Comparison of ENCODE assay signal across 15 cellular contexts in the genomic region with DNA sequence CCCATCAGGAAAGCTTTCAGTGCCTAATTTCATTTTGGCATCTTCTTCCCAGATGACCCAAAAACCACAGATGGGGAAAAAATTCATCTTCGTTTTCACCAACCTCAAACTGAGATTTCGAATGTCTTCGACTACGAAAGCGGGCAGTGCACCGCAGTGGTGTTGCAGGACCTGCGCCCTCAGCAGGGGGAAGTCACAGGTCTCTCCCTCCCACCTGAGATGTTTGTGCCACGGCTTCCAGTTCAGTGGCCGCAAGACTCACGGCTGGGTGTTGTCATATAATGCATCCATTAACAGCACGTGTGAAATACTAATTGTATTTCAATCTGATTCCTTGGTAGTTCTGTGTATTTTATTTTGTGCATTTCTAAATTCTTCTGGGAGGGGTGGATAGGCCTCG.
DNase-seq lines count a peak whose midpoint lies in the region; ATAC-seq and TF ChIP-seq lines count a peak whose summit lies in the region.
"Had no signal": no experiment of that assay in that cellular context is flagged by ENCODE, and none has a peak within 500 bp of the region (broad histone marks: within the 10 kb centered on the region; RNA-seq: fewer than 3 reads in every experiment).

No MANE protein-coding gene starts in this region.

- H3K79me2 ChIP-seq in osteoblast (ENCODE audit: insufficient read depth, low read length): no peaks in the 10 kb centered on the region

- peaks cover 6% of the 10 kb centered on the region for H3K9me3 Mint-ChIP-seq in activated CD8-positive, alpha-beta memory T cell treated with anti-CD3 and anti-CD28 coated beads, Interleukin-2, amount 10 ng/mL, durations not matched to agents 7 days and 5 days (ENCODE audit: low read depth)

- H3K4me1 ChIP-seq in osteoblast (ENCODE audit: insufficient read depth, low read length): no peaks in the 10 kb centered on the region

- peak; percentile 12 for DNase-seq in activated CD8-positive, alpha-beta memory T cell treated with anti-CD3 and anti-CD28 coated beads, Interleukin-2, amount 10 ng/mL, durations not matched to agents 7 days and 5 days
- DNase-seq in activated CD8-positive, alpha-beta memory T cell treated with anti-CD3 and anti-CD28 coated beads, Interleukin-2, amount 50 U/mL, for 4 hours: no peak
- DNase-seq in ecto neural progenitor cell (ENCODE audit: low spot score) (peak; percentile 12), osteoblast (ENCODE audit: insufficient read length, low spot score, missing footprints) (peak; percentile 42), iPS-NIHi11 (ENCODE audit: low spot score) (no peak), DMS 273 treated with DMSO at 0.1 percent for 48 hours (lab: John Stamatoyannopoulos, UW) (no peak)
- DNase-seq: 8988T; CD4-positive, alpha-beta memory T cell; DMS79 treated with DMSO at 0.1 percent for 48 hours; GF-D8; GM23248; HCEC 1CT had no signal

- H3K4me3 ChIP-seq in osteoblast (ENCODE audit: insufficient read depth, low read length): no peak overlapping the region
- H3K4me3 ChIP-seq: BLaER1, GM23248 had no signal

- no peaks in the 10 kb centered on the region for H3K27me3 ChIP-seq in osteoblast (ENCODE audit: insufficient read depth, low read length)
- H3K27me3 ChIP-seq: BLaER1 had no signal

- H3K4me3 Mint-ChIP-seq in activated CD8-positive, alpha-beta memory T cell treated with anti-CD3 and anti-CD28 coated beads, Interleukin-2, amount 10 ng/mL, durations not matched to agents 7 days and 5 days: no peak overlapping the region
- H3K4me3 Mint-ChIP-seq: CD4-positive, alpha-beta memory T cell had no signal

- no peak overlapping the region for H2AFZ ChIP-seq in osteoblast (ENCODE audit: low read length)
- H2AFZ ChIP-seq: GM23248 had no signal

- H3K27me3 Mint-ChIP-seq in activated CD8-positive, alpha-beta memory T cell treated with anti-CD3 and anti-CD28 coated beads, Interleukin-2, amount 10 ng/mL, durations not matched to agents 7 days and 5 days: no peaks in the 10 kb centered on the region

- H3K4me2 ChIP-seq in osteoblast (ENCODE audit: insufficient read depth, low read length): no peak overlapping the region

- no peaks in the 10 kb centered on the region for H3K36me3 ChIP-seq in osteoblast (ENCODE audit: insufficient read depth, low read length)
- H3K36me3 ChIP-seq: BLaER1 had no signal

- H4K20me1 ChIP-seq in osteoblast (ENCODE audit: insufficient read depth, low read length): no peaks in the 10 kb centered on the region
- H4K20me1 ChIP-seq: BLaER1 had no signal

- no peaks in the 10 kb centered on the region for H3K4me1 Mint-ChIP-seq in activated CD8-positive, alpha-beta memory T cell treated with anti-CD3 and anti-CD28 coated beads, Interleukin-2, amount 10 ng/mL, durations not matched to agents 7 days and 5 days
- H3K4me1 Mint-ChIP-seq: CD14-positive monocyte; CD4-positive, alpha-beta memory T cell had no signal

- H3K27ac Mint-ChIP-seq in activated CD8-positive, alpha-beta memory T cell treated with anti-CD3 and anti-CD28 coated beads, Interleukin-2, amount 10 ng/mL, durations not matched to agents 7 days and 5 days: no peak overlapping the region
- H3K27ac Mint-ChIP-seq: CD14-positive monocyte; CD4-positive, alpha-beta memory T cell had no signal

- H3K27ac ChIP-seq in osteoblast (ENCODE audit: low read depth, low read length): no peak overlapping the region
- H3K27ac ChIP-seq: BLaER1, GM23248 had no signal

- CTCF ChIA-PET in activated CD8-positive, alpha-beta memory T cell treated with anti-CD3 and anti-CD28 coated beads, Interleukin-2, amount 10 ng/mL, durations not matched to agents 7 days and 5 days (lab: Charles Lee): no interaction called here

- no peak for ATAC-seq in activated CD8-positive, alpha-beta memory T cell treated with anti-CD3 and anti-CD28 coated beads, Interleukin-2, amount 10 ng/mL, durations not matched to agents 7 days and 5 days
- ATAC-seq in GM21576 (IDR thresholded peaks at IDR 0.05; ENCODE audit: unreplicated experiment): no peak

- H3K36me3 Mint-ChIP-seq in activated CD8-positive, alpha-beta memory T cell treated with anti-CD3 and anti-CD28 coated beads, Interleukin-2, amount 10 ng/mL, durations not matched to agents 7 days and 5 days: no peaks in the 10 kb centered on the region
- H3K36me3 Mint-ChIP-seq: CD14-positive monocyte; CD4-positive, alpha-beta memory T cell had no signal

- H3K9me3 ChIP-seq in osteoblast (ENCODE audit: low read depth, low read length): no peaks in the 10 kb centered on the region
- H3K9me3 ChIP-seq: BLaER1 had no signal

- TF ChIP-seq CTCF in osteoblast (IDR thresholded peaks at IDR 0.05; ENCODE audit: extremely low read depth, low read depth, low read length): no peak

Comparison
In these comparisons a context has a peak if more than half of its experiments do, and no peak if none do; other contexts are left out.
1. DNase-seq: peak in activated CD8-positive, alpha-beta memory T cell treated with anti-CD3 and anti-CD28 coated beads, Interleukin-2, amount 10 ng/mL, durations not matched to agents 7 days and 5 days (single experiment), ecto neural progenitor cell (single experiment) and osteoblast (single experiment); none in activated CD8-positive, alpha-beta memory T cell treated with anti-CD3 and anti-CD28 coated beads, Interleukin-2, amount 50 U/mL, for 4 hours (single experiment), iPS-NIHi11 (single experiment) and DMS 273 treated with DMSO at 0.1 percent for 48 hours (single experiment).